1 cellular context compared by ENCODE assay signal in genomic region chr19:50772408-50773311, GRCh38.
TF ChIP-seq lines count a peak whose summit lies in the region.

No MANE protein-coding gene starts in this region.

TF ChIP-seq in K562, 482 proteins besides CTCF, POLR2A, EP300 and RAD21 (continued from another document):
- TF ChIP-seq ZNF395 (CRISPR knock-in tag; IDR thresholded peaks at IDR 0.05) (0 out of 2 replicates have a peak, but pooled peaks have one; percentile 32), CBX3 (IDR thresholded peaks at IDR 0.05; ENCODE audit: borderline replicate concordance in 1 of 2, low read length in 2 of 2) (0 out of 3 replicates have a peak, but pooled peaks of 1 of the 2 experiments have one; percentile 48), ZNF224 (CRISPR knock-in tag; IDR thresholded peaks at IDR 0.05) (no peak), ELF1 (tag; IDR thresholded peaks at IDR 0.05) (0 out of 2 replicates have a peak, but pooled peaks have one; percentile 24), PHF21A (IDR thresholded peaks at IDR 0.05; ENCODE audit: borderline replicate concordance, low read depth) (no peak), ARID2 (IDR thresholded peaks at IDR 0.05) (no peak), GTF2B (IDR thresholded peaks at IDR 0.05; ENCODE audit: extremely low read depth, insufficient read length) (no peak), FOXK1 (CRISPR knock-in tag; IDR thresholded peaks at IDR 0.05; ENCODE audit: borderline replicate concordance) (no peak), ADNP (tag; IDR thresholded peaks at IDR 0.05) (peak; percentile 63; the same call in 1 of the 2 replicates), NCOA6 (IDR thresholded peaks at IDR 0.05) (no peak), KAT2B (IDR thresholded peaks at IDR 0.05; ENCODE audit: low read depth, low read length) (no peak), GATA2 (CRISPR knock-in tag; IDR thresholded peaks at IDR 0.05) (no peak), ZNF592 (IDR thresholded peaks at IDR 0.05) (no peak), PHB (CRISPR knock-in tag; IDR thresholded peaks at IDR 0.05) (no peak), ZNF184 (CRISPR knock-in tag; IDR thresholded peaks at IDR 0.05) (no peak), CHD2 (IDR thresholded peaks at IDR 0.05; ENCODE audit: low read depth, low read length) (peak; percentile 39; the same call in 1 of the 2 replicates), SOX6 (IDR thresholded peaks at IDR 0.05) (no peak), TSC22D4 (tag; IDR thresholded peaks at IDR 0.05) (no peak), ATF3 (IDR thresholded peaks at IDR 0.05) (no peak), ATF3 (CRISPR knock-in tag; conservative IDR thresholded peaks at IDR 0.05) (no peak), CEBPG (CRISPR knock-in tag; IDR thresholded peaks at IDR 0.05) (no peak), CEBPG (tag; conservative IDR thresholded peaks at IDR 0.05 in 1 of 2, IDR thresholded peaks at IDR 0.05 in 1 of 2) (no peak), CC2D1A (IDR thresholded peaks at IDR 0.05) (no peak), EWSR1 (IDR thresholded peaks at IDR 0.05; ENCODE audit: borderline replicate concordance, low read depth, partially characterized antibody) (no peak)
- TF ChIP-seq, protein P1, sequence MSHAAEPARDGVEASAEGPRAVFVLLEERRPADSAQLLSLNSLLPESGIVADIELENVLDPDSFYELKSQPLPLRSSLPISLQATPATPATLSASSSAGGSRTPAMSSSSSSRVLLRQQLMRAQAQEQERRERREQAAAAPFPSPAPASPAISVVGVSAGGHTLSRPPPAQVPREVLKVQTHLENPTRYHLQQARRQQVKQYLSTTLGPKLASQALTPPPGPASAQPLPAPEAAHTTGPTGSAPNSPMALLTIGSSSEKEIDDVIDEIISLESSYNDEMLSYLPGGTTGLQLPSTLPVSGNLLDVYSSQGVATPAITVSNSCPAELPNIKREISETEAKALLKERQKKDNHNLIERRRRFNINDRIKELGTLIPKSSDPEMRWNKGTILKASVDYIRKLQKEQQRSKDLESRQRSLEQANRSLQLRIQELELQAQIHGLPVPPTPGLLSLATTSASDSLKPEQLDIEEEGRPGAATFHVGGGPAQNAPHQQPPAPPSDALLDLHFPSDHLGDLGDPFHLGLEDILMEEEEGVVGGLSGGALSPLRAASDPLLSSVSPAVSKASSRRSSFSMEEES (CRISPR knock-in tag; IDR thresholded peaks at IDR 0.05), result peak; percentile 35; the same call in 1 of the 2 replicates
- TF ChIP-seq, protein P2, sequence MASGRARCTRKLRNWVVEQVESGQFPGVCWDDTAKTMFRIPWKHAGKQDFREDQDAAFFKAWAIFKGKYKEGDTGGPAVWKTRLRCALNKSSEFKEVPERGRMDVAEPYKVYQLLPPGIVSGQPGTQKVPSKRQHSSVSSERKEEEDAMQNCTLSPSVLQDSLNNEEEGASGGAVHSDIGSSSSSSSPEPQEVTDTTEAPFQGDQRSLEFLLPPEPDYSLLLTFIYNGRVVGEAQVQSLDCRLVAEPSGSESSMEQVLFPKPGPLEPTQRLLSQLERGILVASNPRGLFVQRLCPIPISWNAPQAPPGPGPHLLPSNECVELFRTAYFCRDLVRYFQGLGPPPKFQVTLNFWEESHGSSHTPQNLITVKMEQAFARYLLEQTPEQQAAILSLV (tag; IDR thresholded peaks at IDR 0.05), result no peak
- TF ChIP-seq, protein P3, sequence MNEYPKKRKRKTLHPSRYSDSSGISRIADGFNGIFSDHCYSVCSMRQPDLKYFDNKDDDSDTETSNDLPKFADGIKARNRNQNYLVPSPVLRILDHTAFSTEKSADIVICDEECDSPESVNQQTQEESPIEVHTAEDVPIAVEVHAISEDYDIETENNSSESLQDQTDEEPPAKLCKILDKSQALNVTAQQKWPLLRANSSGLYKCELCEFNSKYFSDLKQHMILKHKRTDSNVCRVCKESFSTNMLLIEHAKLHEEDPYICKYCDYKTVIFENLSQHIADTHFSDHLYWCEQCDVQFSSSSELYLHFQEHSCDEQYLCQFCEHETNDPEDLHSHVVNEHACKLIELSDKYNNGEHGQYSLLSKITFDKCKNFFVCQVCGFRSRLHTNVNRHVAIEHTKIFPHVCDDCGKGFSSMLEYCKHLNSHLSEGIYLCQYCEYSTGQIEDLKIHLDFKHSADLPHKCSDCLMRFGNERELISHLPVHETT (CRISPR knock-in tag; conservative IDR thresholded peaks at IDR 0.05 in 1 of 2, IDR thresholded peaks at IDR 0.05 in 1 of 2), result no peak
- TF ChIP-seq, protein P4, sequence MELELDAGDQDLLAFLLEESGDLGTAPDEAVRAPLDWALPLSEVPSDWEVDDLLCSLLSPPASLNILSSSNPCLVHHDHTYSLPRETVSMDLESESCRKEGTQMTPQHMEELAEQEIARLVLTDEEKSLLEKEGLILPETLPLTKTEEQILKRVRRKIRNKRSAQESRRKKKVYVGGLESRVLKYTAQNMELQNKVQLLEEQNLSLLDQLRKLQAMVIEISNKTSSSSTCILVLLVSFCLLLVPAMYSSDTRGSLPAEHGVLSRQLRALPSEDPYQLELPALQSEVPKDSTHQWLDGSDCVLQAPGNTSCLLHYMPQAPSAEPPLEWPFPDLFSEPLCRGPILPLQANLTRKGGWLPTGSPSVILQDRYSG (tag; conservative IDR thresholded peaks at IDR 0.05; ENCODE audit: low read depth), result no peak
